ENCODE assay signal across 24 cellular contexts in the genomic region with DNA sequence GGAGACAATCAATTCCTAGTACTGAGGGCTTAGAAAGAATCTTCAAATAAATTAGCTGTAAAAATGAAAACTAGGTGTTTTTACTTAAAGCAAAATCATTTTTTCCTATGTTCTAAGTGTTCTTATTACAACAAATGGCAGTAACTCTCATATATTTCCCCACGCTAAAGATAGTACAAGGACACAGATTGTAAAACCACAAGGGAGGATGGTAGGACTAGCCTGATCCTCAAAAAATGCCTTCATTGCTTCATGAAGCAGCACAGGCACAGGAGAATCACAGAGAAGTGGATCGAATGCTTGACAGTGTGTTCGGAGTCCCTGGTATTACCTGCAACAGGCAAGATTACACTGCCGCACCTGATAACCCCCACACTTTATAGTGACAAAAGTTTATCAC.
"Had no signal": no experiment of that assay in that cellular context is flagged by ENCODE, and none has a peak within 500 bp of the region (broad histone marks: within the 10 kb centered on the region; RNA-seq: fewer than 3 reads in every experiment).

No MANE protein-coding gene starts in this region.

- H3K27me3 ChIP-seq: brain microvascular endothelial cell, esophagus muscularis mucosa, left lung, sigmoid colon, tibial nerve had no signal

- H3K9me3 ChIP-seq: esophagus muscularis mucosa, left lung, psoas muscle, sigmoid colon had no signal

- DNase-seq: activated CD4-positive, alpha-beta T cell treated with anti-CD3 and anti-CD28 coated beads for 1 hour; activated CD8-positive, alpha-beta memory T cell treated with anti-CD3 and anti-CD28 coated beads for 24 hours; activated gamma-delta T cell; activated naive CD4-positive, alpha-beta T cell treated with anti-CD3 and anti-CD28 coated beads, Interleukin-2, amount 10 ng/mL, durations not matched to agents 7 days and 5 days; activated naive CD8-positive, alpha-beta T cell treated with anti-CD3 and anti-CD28 coated beads, Interleukin-2, amount 10 ng/mL, durations not matched to agents 7 days and 5 days; amniotic stem cell; brain microvascular endothelial cell; cortex of kidney; foreskin melanocyte; left lung; mesendoderm; occipital lobe; psoas muscle; sigmoid colon; stimulated activated CD4-positive, alpha-beta T cell treated with anti-CD3 and anti-CD28 coated beads, Interleukin-1b, Interleukin-23, amount 100 ng/mL, for 48 hours; stimulated activated naive CD4-positive, alpha-beta T cell treated with Interleukin-2 at 50 U/mL for 16 hours; T-helper 17 cell; T1000 had no signal

- H3K27ac ChIP-seq: brain microvascular endothelial cell, esophagus muscularis mucosa, left lung, parathyroid adenoma, psoas muscle, sigmoid colon, tibial nerve had no signal

- H3K4me3 ChIP-seq: esophagus muscularis mucosa, left lung, lung, psoas muscle, sigmoid colon, smooth muscle cell, tibial nerve had no signal

- H3K4me1 ChIP-seq: esophagus muscularis mucosa, left lung, parathyroid adenoma, psoas muscle, tibial nerve had no signal

- H3K36me3 ChIP-seq: brain microvascular endothelial cell, esophagus muscularis mucosa, left lung, sigmoid colon, tibial nerve had no signal

- H3K27ac Mint-ChIP-seq: activated naive CD4-positive, alpha-beta T cell treated with anti-CD3 and anti-CD28 coated beads, Interleukin-2, amount 10 ng/mL, durations not matched to agents 7 days and 5 days; activated naive CD8-positive, alpha-beta T cell treated with anti-CD3 and anti-CD28 coated beads, Interleukin-2, amount 10 ng/mL, durations not matched to agents 7 days and 5 days; T-helper 17 cell had no signal

- ATAC-seq: left lung, psoas muscle, T-helper 17 cell had no signal

- H3K4me3 Mint-ChIP-seq: activated naive CD4-positive, alpha-beta T cell treated with anti-CD3 and anti-CD28 coated beads, Interleukin-2, amount 10 ng/mL, durations not matched to agents 7 days and 5 days; activated naive CD8-positive, alpha-beta T cell treated with anti-CD3 and anti-CD28 coated beads, Interleukin-2, amount 10 ng/mL, durations not matched to agents 7 days and 5 days; neural crest cell; T-helper 17 cell had no signal

- H3K4me1 Mint-ChIP-seq: neural crest cell had no signal

- H3K9me3 Mint-ChIP-seq: neural crest cell had no signal

- H3K27me3 Mint-ChIP-seq: activated naive CD8-positive, alpha-beta T cell treated with anti-CD3 and anti-CD28 coated beads, Interleukin-2, amount 10 ng/mL, durations not matched to agents 7 days and 5 days; T-helper 17 cell had no signal
